ENCODE assay signal across 22 cellular contexts in genomic region chr12:98110516-98110915, GRCh38.
"Had no signal": no experiment of that assay in that cellular context is flagged by ENCODE, and none has a peak within 500 bp of the region (broad histone marks: within the 10 kb centered on the region; RNA-seq: fewer than 3 reads in every experiment).

No MANE protein-coding gene starts in this region.

- H3K4me1 Mint-ChIP-seq: activated CD4-positive, alpha-beta T cell treated with anti-CD3 and anti-CD28 coated beads, Interleukin-2, amount 10 ng/mL, durations not matched to agents 7 days and 5 days; activated naive CD8-positive, alpha-beta T cell treated with anti-CD3 and anti-CD28 coated beads, Interleukin-2, amount 10 ng/mL, durations not matched to agents 7 days and 5 days had no signal

- H3K4me3 Mint-ChIP-seq: activated CD4-positive, alpha-beta T cell treated with anti-CD3 and anti-CD28 coated beads, Interleukin-2, amount 10 ng/mL, durations not matched to agents 7 days and 5 days; activated CD8-positive, alpha-beta T cell treated with anti-CD3 and anti-CD28 coated beads, Interleukin-2, amount 10 ng/mL, durations not matched to agents 7 days and 5 days; activated naive CD8-positive, alpha-beta T cell treated with anti-CD3 and anti-CD28 coated beads, Interleukin-2, amount 10 ng/mL, durations not matched to agents 7 days and 5 days; activated T-cell treated with anti-CD3 and anti-CD28 coated beads, Interleukin-2, amount 50 U/mL, for 24 hours; mesothelial cell of epicardium; natural killer cell treated with Interleukin-12 subunit alpha and Interleukin-12 subunit beta and Interleukin-15 and Interleukin-18, amount 100 ng/mL, for 72 hours had no signal

- H3K27me3 ChIP-seq: brain microvascular endothelial cell, dorsolateral prefrontal cortex, foreskin keratinocyte, sigmoid colon, spleen, thyroid gland had no signal

- H3K36me3 ChIP-seq: brain microvascular endothelial cell, lower lobe of right lung, sigmoid colon, spleen, thyroid gland had no signal

- H3K27ac Mint-ChIP-seq: activated CD4-positive, alpha-beta T cell treated with anti-CD3 and anti-CD28 coated beads, Interleukin-2, amount 10 ng/mL, durations not matched to agents 7 days and 5 days; activated CD8-positive, alpha-beta T cell treated with anti-CD3 and anti-CD28 coated beads, Interleukin-2, amount 10 ng/mL, durations not matched to agents 7 days and 5 days; activated naive CD8-positive, alpha-beta T cell treated with anti-CD3 and anti-CD28 coated beads, Interleukin-2, amount 10 ng/mL, durations not matched to agents 7 days and 5 days; activated T-cell treated with anti-CD3 and anti-CD28 coated beads, Interleukin-2, amount 50 U/mL, for 24 hours; activated T-helper 2 cell treated with anti-CD3 and anti-CD28 coated beads, Interferon-gamma antibody, Interleukin-2, Interleukin-4, amounts not matched to agents 10 μg/mL and 5 μg/mL and 100 μg/mL, durations not matched to agents 14 hours and 24 hours and 36 hours; mesothelial cell of epicardium; natural killer cell treated with Interleukin-12 subunit alpha and Interleukin-12 subunit beta and Interleukin-15 and Interleukin-18, amount 100 ng/mL, for 72 hours had no signal

- H3K27me3 Mint-ChIP-seq: activated CD4-positive, alpha-beta T cell treated with anti-CD3 and anti-CD28 coated beads, Interleukin-2, amount 10 ng/mL, durations not matched to agents 7 days and 5 days; activated naive CD8-positive, alpha-beta T cell treated with anti-CD3 and anti-CD28 coated beads, Interleukin-2, amount 10 ng/mL, durations not matched to agents 7 days and 5 days; activated T-cell treated with anti-CD3 and anti-CD28 coated beads, Interleukin-2, amount 50 U/mL, for 24 hours; natural killer cell treated with Interleukin-12 subunit alpha and Interleukin-12 subunit beta and Interleukin-15 and Interleukin-18, amount 100 ng/mL, for 72 hours had no signal

- H3K9me3 Mint-ChIP-seq: activated CD4-positive, alpha-beta T cell treated with anti-CD3 and anti-CD28 coated beads, Interleukin-2, amount 10 ng/mL, durations not matched to agents 7 days and 5 days; activated naive CD8-positive, alpha-beta T cell treated with anti-CD3 and anti-CD28 coated beads, Interleukin-2, amount 10 ng/mL, durations not matched to agents 7 days and 5 days; activated T-cell treated with anti-CD3 and anti-CD28 coated beads, Interleukin-2, amount 50 U/mL, for 24 hours; activated T-helper 2 cell treated with anti-CD3 and anti-CD28 coated beads, Interferon-gamma antibody, Interleukin-2, Interleukin-4, amounts not matched to agents 10 μg/mL and 5 μg/mL and 100 μg/mL, durations not matched to agents 14 hours and 24 hours and 36 hours; mesothelial cell of epicardium; natural killer cell treated with Interleukin-12 subunit alpha and Interleukin-12 subunit beta and Interleukin-15 and Interleukin-18, amount 100 ng/mL, for 72 hours had no signal

- DNase-seq: activated CD4-positive, alpha-beta T cell treated with anti-CD3 and anti-CD28 coated beads, Interleukin-2, amount 10 ng/mL, durations not matched to agents 7 days and 5 days; activated CD8-positive, alpha-beta T cell treated with anti-CD3 and anti-CD28 coated beads, Interleukin-2, amount 10 ng/mL, durations not matched to agents 7 days and 5 days; activated naive CD4-positive, alpha-beta T cell treated with Interleukin-2 at 50 U/mL for 16 hours; activated naive CD8-positive, alpha-beta T cell treated with anti-CD3 and anti-CD28 coated beads, Interleukin-2, amount 10 ng/mL, durations not matched to agents 7 days and 5 days; activated T-cell treated with anti-CD3 and anti-CD28 coated beads, Interleukin-2, amount 50 U/mL, for 24 hours; brain microvascular endothelial cell; central memory CD4-positive, alpha-beta T cell; dorsolateral prefrontal cortex; foreskin keratinocyte; hypothalamus; islet precursor cell; left colon; lower lobe of right lung; nucleus accumbens; sigmoid colon; spleen; stimulated activated naive CD4-positive, alpha-beta T cell treated with Interleukin-2 at 50 U/mL for 16 hours; thyroid gland had no signal

- H3K36me3 Mint-ChIP-seq: activated naive CD8-positive, alpha-beta T cell treated with anti-CD3 and anti-CD28 coated beads, Interleukin-2, amount 10 ng/mL, durations not matched to agents 7 days and 5 days; mesothelial cell of epicardium; natural killer cell treated with Interleukin-12 subunit alpha and Interleukin-12 subunit beta and Interleukin-15 and Interleukin-18, amount 100 ng/mL, for 72 hours had no signal

- H3K4me1 ChIP-seq: foreskin keratinocyte, lower lobe of right lung, sigmoid colon, spleen, thyroid gland had no signal

- H3K27ac ChIP-seq: brain microvascular endothelial cell, dorsolateral prefrontal cortex, foreskin keratinocyte, lower lobe of right lung, sigmoid colon, spleen, thyroid gland had no signal

- H3K9me3 ChIP-seq: lower lobe of right lung, sigmoid colon, spleen, thyroid gland had no signal

- ATAC-seq: activated CD4-positive, CD25-positive, alpha-beta regulatory T cell treated with anti-CD3 and anti-CD28 coated beads, Interleukin-2, amount 50 U/mL, for 24 hours; activated CD8-positive, alpha-beta T cell treated with anti-CD3 and anti-CD28 coated beads, Interleukin-2, amount 10 ng/mL, durations not matched to agents 7 days and 5 days; foreskin keratinocyte; left colon; natural killer cell treated with Interleukin-12 subunit alpha and Interleukin-12 subunit beta and Interleukin-15 and Interleukin-18, amount 100 ng/mL, for 72 hours had no signal

- H3K4me3 ChIP-seq: dorsolateral prefrontal cortex, lower lobe of right lung, sigmoid colon, spleen, thyroid gland had no signal
